1 cellular context compared by ENCODE assay signal in the genomic region with DNA sequence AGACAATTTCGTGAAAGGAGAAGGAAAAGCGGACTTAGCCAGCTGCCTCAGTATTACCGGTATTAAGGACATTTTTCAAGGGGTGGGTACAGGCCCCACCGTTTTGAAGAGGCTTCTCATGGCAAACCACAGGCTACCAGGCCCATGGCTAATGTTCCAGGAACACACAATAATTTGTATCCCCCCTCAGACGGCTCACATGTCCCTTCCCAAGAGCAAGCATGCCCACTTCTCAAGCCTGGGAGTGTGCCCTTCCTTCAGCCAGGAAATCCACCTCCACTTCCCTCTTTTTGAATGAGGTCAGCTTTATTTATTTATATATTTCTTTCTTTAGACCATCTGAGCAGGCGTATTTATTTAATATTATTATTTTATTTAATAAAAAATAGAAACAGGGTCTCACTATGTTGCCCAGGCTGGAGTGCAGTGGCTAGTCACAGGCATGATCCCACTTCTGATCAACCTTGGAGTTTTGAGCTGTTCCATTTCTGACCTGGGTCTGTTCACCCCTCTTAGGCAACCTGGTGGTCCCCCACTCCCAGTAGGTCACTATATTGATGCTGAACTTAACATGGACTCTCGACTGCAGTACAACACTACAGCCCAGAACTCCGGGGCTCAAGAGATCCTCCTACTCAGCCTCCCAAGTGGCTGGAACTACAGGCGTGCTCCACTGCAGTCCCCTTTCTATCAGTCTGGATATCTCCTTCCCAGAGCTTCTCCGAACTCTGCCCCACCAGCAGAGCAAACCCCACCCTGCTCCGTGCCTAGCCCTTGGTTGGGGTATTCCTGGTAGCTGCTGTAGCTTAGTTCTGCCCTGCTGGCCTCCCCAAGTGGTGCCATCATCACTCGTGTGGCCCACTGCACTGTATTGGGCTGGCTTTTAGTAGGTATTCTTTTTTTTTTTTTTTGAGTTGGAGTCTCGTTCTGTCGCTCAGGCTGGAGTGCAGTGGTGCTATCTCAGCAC.
TF ChIP-seq lines count a peak whose summit lies in the region.

No MANE protein-coding gene starts in this region.

TF ChIP-seq in WTC11, 78 proteins besides CTCF, POLR2A, EP300 and RAD21:
- TF ChIP-seq ZNF121 (CRISPR knock-in tag; IDR thresholded peaks at IDR 0.05) (peak; percentile 62; the same call in 1 of the 2 replicates), HMGA2 (CRISPR knock-in tag; IDR thresholded peaks at IDR 0.05) (peak; percentile 71; the same call in 1 of the 2 replicates), ZNF138 (CRISPR knock-in tag; conservative IDR thresholded peaks at IDR 0.05) (no peak)
